ENCODE assay signal across 12 cellular contexts in the genomic region with DNA sequence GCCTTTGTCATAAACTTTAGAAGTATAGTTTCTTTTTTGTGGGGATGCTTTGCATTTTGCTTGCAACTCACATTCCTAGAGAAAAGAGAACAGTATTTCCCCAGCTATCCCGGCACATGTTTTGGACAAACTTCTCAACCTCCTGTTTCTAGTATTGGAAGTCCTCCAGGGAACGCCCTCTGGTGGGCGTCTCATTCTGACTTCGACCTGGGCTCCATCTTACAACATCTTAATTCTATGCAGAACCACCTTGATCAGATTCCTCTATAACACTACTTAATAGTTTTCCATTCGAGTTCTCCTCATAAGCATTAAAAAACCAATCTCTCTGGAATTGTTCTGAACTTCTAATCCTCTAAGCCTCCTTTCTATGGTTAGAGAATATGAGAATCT.
DNase-seq lines count a peak whose midpoint lies in the region; ATAC-seq, FAIRE-seq and TF ChIP-seq lines count a peak whose summit lies in the region.
"Had no signal": no experiment of that assay in that cellular context is flagged by ENCODE, and none has a peak within 500 bp of the region (broad histone marks: within the 10 kb centered on the region; RNA-seq: fewer than 3 reads in every experiment).

No MANE protein-coding gene starts in this region.

- peak; percentile 71 for DNase-seq in ELF-1 (ENCODE audit: low read depth, low spot score)
- peak; percentile 8 for DNase-seq in HT1080 (ENCODE audit: low read depth)
- DNase-seq in WTC11 (ENCODE audit: low spot score) = peak; percentile 60
- DNase-seq in HepG2 (ENCODE audit: low spot score) = peak; percentile 30
- no peak for DNase-seq in GOT3 (lab: John Stamatoyannopoulos, UW)
- no peak for DNase-seq in effector CD4-positive, alpha-beta T cell
- DNase-seq in activated naive CD8-positive, alpha-beta T cell treated with anti-CD3 and anti-CD28 coated beads for 36 hours = no peak
- DNase-seq: activated CD4-positive, CD25-positive, alpha-beta regulatory T cell treated with anti-CD3 and anti-CD28 coated beads, Interleukin-2, amount 50 U/mL, for 72 hours had no signal

- H3K4me3 ChIP-seq in HepG2 (replicated peaks in 1 of 3; ENCODE audit: insufficient read depth in 1 of 3, low read depth in 2 of 3, low read length in 3 of 3) = no peak overlapping the region

- no peak overlapping the region for H3K27ac ChIP-seq in HepG2 (ENCODE audit: extremely low read length, insufficient read depth, low read length)

- no peak for TF ChIP-seq POLR2A in HepG2 (IDR thresholded peaks at IDR 0.05; ENCODE audit: insufficient read depth in 1 of 2, low read depth in 2 of 2, low read length in 2 of 2)

- no peaks in the 10 kb centered on the region for H3K79me2 ChIP-seq in HepG2 (ENCODE audit: insufficient read depth, low read length)

- no peaks in the 10 kb centered on the region; a peak in 1 of 5 replicates for H3K27me3 ChIP-seq in HepG2 (ENCODE audit: control insufficient read depth in 1 of 2, insufficient read depth in 2 of 2, low read length in 2 of 2)

- BruUV-seq in HepG2 (replicated peaks; lab: Mats Ljungman, UMichigan) = no TSS peak

- 3% methylated on average over 5 of the region's 5 CpGs for WGBS in HepG2 (ENCODE audit: low lambda C conversion rate)

- H3K27ac Mint-ChIP-seq in WTC11 = no peak overlapping the region
- H3K27ac Mint-ChIP-seq in activated naive CD8-positive, alpha-beta T cell treated with anti-CD3 and anti-CD28 coated beads for 36 hours = no peak overlapping the region
- H3K27ac Mint-ChIP-seq: activated naive CD8-positive, alpha-beta T cell had no signal

- in situ Hi-C loops in HepG2 (cut with HindIII; ENCODE audit: extremely low pct_ligation_motif_present, low pct_unique_long_range_greater_than_20kb) = loop anchor here (10.0 kb wide), 1 partner anchor 137 kb away; a partner anchor contains a TSS

- H3K9me3 ChIP-seq in HepG2 (ENCODE audit: low read length) = no peaks in the 10 kb centered on the region

- H2AFZ ChIP-seq in HepG2 (ENCODE audit: low read length) = no peak overlapping the region

- no peak overlapping the region for H3K4me3 Mint-ChIP-seq in WTC11
- H3K4me3 Mint-ChIP-seq in activated naive CD8-positive, alpha-beta T cell treated with anti-CD3 and anti-CD28 coated beads for 36 hours = no peak overlapping the region
- H3K4me3 Mint-ChIP-seq: activated naive CD8-positive, alpha-beta T cell had no signal

- no peak overlapping the region for H3K9ac ChIP-seq in HepG2 (ENCODE audit: insufficient read depth, low read depth, low read length)

- H3K4me2 ChIP-seq in HepG2 (ENCODE audit: low read depth, low read length) = no peak overlapping the region

- peaks cover 9% of the 10 kb centered on the region for H3K36me3 Mint-ChIP-seq in WTC11
- no peaks in the 10 kb centered on the region for H3K36me3 Mint-ChIP-seq in activated naive CD8-positive, alpha-beta T cell treated with anti-CD3 and anti-CD28 coated beads for 36 hours
- H3K36me3 Mint-ChIP-seq: activated naive CD8-positive, alpha-beta T cell had no signal

- CTCF ChIA-PET in WTC11 (lab: Charles Lee) (interaction anchor here (0.6 to 2.3 kb wide), 15 partner anchors 11 to 1001 kb away, joined by 3 to 11 read pairs (median 4); no protein-coding TSS in a partner anchor), HepG2 (lab: Yijun Ruan, JAX; ENCODE audit: low intra/inter-chr PET ratio, low total read pairs) (interaction anchor here (1.8 to 2.0 kb wide), 2 partner anchors 141 to 146 kb away, joined by 6 to 18 read pairs; no protein-coding TSS in a partner anchor)

- H3K4me1 Mint-ChIP-seq in WTC11 = peaks cover 12% of the 10 kb centered on the region
- no peaks in the 10 kb centered on the region for H3K4me1 Mint-ChIP-seq in activated naive CD8-positive, alpha-beta T cell treated with anti-CD3 and anti-CD28 coated beads for 36 hours

- H3K9me3 Mint-ChIP-seq in WTC11 = peaks cover 29% of the 10 kb centered on the region
- peaks cover 2% of the 10 kb centered on the region for H3K9me3 Mint-ChIP-seq in activated naive CD8-positive, alpha-beta T cell treated with anti-CD3 and anti-CD28 coated beads for 36 hours

- peak; percentile 53 for ATAC-seq in WTC11
- peak; percentile 50; the same call in 2 of the 3 replicates for ATAC-seq in HepG2
- no peak for ATAC-seq in activated CD4-positive, CD25-positive, alpha-beta regulatory T cell treated with anti-CD3 and anti-CD28 coated beads, Interleukin-2, amount 50 U/mL, for 24 hours
- ATAC-seq: left lobe of liver had no signal

- FAIRE-seq in HepG2 (lab: Jason Lieb, UNC) = no peak
- FAIRE-seq: endometrium had no signal

- POLR2A ChIA-PET in WTC11 (lab: Charles Lee) (no interaction called here), HepG2 (lab: Yijun Ruan, JAX) (no interaction called here)

- no peaks in the 10 kb centered on the region for H3K36me3 ChIP-seq in HepG2 (replicated peaks in 1 of 2; ENCODE audit: control insufficient read depth in 1 of 2, insufficient read depth in 2 of 2, low read length in 2 of 2)

- no peak for TF ChIP-seq RAD21 in HepG2 (CRISPR knock-in tag; IDR thresholded peaks at IDR 0.05)

- intact Hi-C loops in HepG2 (cut with micrococcal nuclease; ENCODE audit: unreplicated experiment) = loop anchor here (1.0 to 2.0 kb wide), 3 partner anchors 139 to 998 kb away; a partner anchor contains a TSS

- no peaks in the 10 kb centered on the region for H3K4me1 ChIP-seq in HepG2 (ENCODE audit: insufficient read depth, low read length)

- TF ChIP-seq CTCF in WTC11 (IDR thresholded peaks at IDR 0.05) = no peak
- TF ChIP-seq CTCF in HepG2 (CRISPR knock-in tag; IDR thresholded peaks at IDR 0.05) = peak; percentile 51

- no peaks in the 10 kb centered on the region for H4K20me1 ChIP-seq in HepG2 (ENCODE audit: insufficient read depth, low read length)

- H3K27me3 Mint-ChIP-seq in WTC11 (ENCODE audit: low read depth) = peaks cover 6% of the 10 kb centered on the region
- peaks cover 4% of the 10 kb centered on the region for H3K27me3 Mint-ChIP-seq in activated naive CD8-positive, alpha-beta T cell treated with anti-CD3 and anti-CD28 coated beads for 36 hours

- TF ChIP-seq EP300 in HepG2 (IDR thresholded peaks at IDR 0.05; ENCODE audit: low read depth in 2 of 2, low read length in 2 of 2) = no peak
- TF ChIP-seq EP300 in HepG2 (CRISPR knock-in tag; IDR thresholded peaks at IDR 0.05; ENCODE audit: borderline replicate concordance) = no peak

TF ChIP-seq in WTC11, 78 proteins besides CTCF, POLR2A, EP300 and RAD21 (continues in another document):
- TF ChIP-seq JAZF1 (CRISPR knock-in tag; IDR thresholded peaks at IDR 0.05) = no peak
- TF ChIP-seq, protein P1, sequence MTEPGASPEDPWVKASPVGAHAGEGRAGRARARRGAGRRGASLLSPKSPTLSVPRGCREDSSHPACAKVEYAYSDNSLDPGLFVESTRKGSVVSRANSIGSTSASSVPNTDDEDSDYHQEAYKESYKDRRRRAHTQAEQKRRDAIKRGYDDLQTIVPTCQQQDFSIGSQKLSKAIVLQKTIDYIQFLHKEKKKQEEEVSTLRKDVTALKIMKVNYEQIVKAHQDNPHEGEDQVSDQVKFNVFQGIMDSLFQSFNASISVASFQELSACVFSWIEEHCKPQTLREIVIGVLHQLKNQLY (CRISPR knock-in tag; IDR thresholded peaks at IDR 0.05) = no peak
- TF ChIP-seq FOXJ3 (CRISPR knock-in tag; IDR thresholded peaks at IDR 0.05; ENCODE audit: borderline replicate concordance) = no peak
- TF ChIP-seq ZBTB21 (CRISPR knock-in tag; IDR thresholded peaks at IDR 0.05; ENCODE audit: borderline replicate concordance) = no peak
- no peak for TF ChIP-seq CBFB (CRISPR knock-in tag; IDR thresholded peaks at IDR 0.05; ENCODE audit: low read depth)
- no peak for TF ChIP-seq ESRRA (CRISPR knock-in tag; IDR thresholded peaks at IDR 0.05; ENCODE audit: borderline replicate concordance)
- TF ChIP-seq, protein P2, sequence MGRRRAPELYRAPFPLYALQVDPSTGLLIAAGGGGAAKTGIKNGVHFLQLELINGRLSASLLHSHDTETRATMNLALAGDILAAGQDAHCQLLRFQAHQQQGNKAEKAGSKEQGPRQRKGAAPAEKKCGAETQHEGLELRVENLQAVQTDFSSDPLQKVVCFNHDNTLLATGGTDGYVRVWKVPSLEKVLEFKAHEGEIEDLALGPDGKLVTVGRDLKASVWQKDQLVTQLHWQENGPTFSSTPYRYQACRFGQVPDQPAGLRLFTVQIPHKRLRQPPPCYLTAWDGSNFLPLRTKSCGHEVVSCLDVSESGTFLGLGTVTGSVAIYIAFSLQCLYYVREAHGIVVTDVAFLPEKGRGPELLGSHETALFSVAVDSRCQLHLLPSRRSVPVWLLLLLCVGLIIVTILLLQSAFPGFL (CRISPR knock-in tag; IDR thresholded peaks at IDR 0.05; ENCODE audit: borderline replicate concordance) = no peak

TF ChIP-seq in HepG2, 621 proteins besides CTCF, POLR2A, EP300 and RAD21 (continues in another document):
- TF ChIP-seq, protein P3, sequence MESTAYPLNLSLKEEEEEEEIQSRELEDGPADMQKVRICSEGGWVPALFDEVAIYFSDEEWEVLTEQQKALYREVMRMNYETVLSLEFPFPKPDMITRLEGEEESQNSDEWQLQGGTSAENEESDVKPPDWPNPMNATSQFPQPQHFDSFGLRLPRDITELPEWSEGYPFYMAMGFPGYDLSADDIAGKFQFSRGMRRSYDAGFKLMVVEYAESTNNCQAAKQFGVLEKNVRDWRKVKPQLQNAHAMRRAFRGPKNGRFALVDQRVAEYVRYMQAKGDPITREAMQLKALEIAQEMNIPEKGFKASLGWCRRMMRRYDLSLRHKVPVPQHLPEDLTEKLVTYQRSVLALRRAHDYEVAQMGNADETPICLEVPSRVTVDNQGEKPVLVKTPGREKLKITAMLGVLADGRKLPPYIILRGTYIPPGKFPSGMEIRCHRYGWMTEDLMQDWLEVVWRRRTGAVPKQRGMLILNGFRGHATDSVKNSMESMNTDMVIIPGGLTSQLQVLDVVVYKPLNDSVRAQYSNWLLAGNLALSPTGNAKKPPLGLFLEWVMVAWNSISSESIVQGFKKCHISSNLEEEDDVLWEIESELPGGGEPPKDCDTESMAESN (CRISPR knock-in tag; conservative IDR thresholded peaks at IDR 0.05) = no peak
- no peak for TF ChIP-seq SOX5 (CRISPR knock-in tag; IDR thresholded peaks at IDR 0.05; ENCODE audit: borderline replicate concordance)
- TF ChIP-seq, protein P4, sequence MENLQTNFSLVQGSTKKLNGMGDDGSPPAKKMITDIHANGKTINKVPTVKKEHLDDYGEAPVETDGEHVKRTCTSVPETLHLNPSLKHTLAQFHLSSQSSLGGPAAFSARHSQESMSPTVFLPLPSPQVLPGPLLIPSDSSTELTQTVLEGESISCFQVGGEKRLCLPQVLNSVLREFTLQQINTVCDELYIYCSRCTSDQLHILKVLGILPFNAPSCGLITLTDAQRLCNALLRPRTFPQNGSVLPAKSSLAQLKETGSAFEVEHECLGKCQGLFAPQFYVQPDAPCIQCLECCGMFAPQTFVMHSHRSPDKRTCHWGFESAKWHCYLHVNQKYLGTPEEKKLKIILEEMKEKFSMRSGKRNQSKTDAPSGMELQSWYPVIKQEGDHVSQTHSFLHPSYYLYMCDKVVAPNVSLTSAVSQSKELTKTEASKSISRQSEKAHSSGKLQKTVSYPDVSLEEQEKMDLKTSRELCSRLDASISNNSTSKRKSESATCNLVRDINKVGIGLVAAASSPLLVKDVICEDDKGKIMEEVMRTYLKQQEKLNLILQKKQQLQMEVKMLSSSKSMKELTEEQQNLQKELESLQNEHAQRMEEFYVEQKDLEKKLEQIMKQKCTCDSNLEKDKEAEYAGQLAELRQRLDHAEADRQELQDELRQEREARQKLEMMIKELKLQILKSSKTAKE (CRISPR knock-in tag; IDR thresholded peaks at IDR 0.05; ENCODE audit: borderline replicate concordance) = no peak

Comparison
In these comparisons a context has a peak if more than half of its experiments do, and no peak if none do; other contexts are left out.
1. DNase-seq: peak in ELF-1 (single experiment), HT1080 (single experiment), WTC11 (single experiment) and HepG2 (single experiment); none in GOT3 (single experiment), effector CD4-positive, alpha-beta T cell (single experiment) and activated naive CD8-positive, alpha-beta T cell treated with anti-CD3 and anti-CD28 coated beads for 36 hours (single experiment).
2. ATAC-seq: peak in WTC11 (single experiment) and HepG2 (single experiment); none in activated CD4-positive, CD25-positive, alpha-beta regulatory T cell treated with anti-CD3 and anti-CD28 coated beads, Interleukin-2, amount 50 U/mL, for 24 hours (0 of 2).